In the genomic region with DNA sequence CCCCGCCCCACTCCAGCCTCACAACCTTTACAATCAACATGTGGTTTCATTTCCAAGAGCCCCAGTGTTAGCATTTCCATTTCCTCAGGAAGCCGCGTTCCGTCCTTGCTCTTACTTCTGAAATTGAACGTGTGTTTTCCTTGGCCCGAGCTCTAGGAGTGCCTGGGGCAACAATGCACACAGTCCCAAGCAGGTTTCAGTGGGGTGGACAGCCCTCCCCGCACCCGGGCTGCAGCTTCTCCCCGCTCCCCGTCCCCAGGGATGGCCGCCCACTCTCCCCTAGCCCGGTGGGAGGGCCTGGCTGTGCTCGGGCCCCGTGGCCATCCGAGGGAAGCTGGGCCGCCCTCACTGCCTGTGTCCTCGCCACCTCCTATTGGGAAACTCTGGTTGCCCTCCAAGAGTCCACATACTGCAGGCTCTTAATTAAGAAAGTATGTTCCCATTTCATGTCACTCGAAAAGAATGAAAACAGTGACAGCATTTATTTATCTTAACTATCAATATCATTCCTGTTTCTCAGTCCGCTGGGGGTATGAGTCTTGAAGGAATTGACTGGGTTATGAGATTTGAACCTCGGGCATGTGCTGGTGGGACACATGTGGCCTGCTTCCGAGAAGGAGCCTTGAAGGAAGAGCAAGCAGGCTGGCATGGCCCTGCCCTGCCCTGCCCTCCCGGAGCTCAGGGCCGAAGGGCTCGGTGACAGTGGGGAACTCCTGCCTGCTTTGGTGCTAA, we compare ENCODE assay signal across 8 cellular contexts.
DNase-seq lines count a peak whose midpoint lies in the region; ATAC-seq and TF ChIP-seq lines count a peak whose summit lies in the region.
"Had no signal": no experiment of that assay in that cellular context is flagged by ENCODE, and none has a peak within 500 bp of the region (broad histone marks: within the 10 kb centered on the region; RNA-seq: fewer than 3 reads in every experiment).

No MANE protein-coding gene starts in this region.

- 83% methylated on average over 21 of the region's 24 CpGs for WGBS in mesenchymal stem cell
- WGBS in upper lobe of left lung, 2 donors: 24 to 25% methylated on average over 12 to 24 of the region's 24 CpGs

- peak; percentile 48 to 76 for ATAC-seq in upper lobe of left lung (ENCODE audit: low FRiP score in 2 of 2)
- ATAC-seq in GM21528 (IDR thresholded peaks at IDR 0.05; ENCODE audit: low FRiP score, unreplicated experiment): no peak

- H3K79me1 ChIP-seq in mesenchymal stem cell (replicated peaks; ENCODE audit: low read length, poor library complexity, severe bottlenecking): peaks cover 8% of the 10 kb centered on the region

- H3K4ac ChIP-seq in mesenchymal stem cell (ENCODE audit: low read depth in 1 of 2, low read length in 2 of 2): no peak overlapping the region

- peak overlapping the region; percentile 91 for H3K9ac ChIP-seq in mesenchymal stem cell (ENCODE audit: low read length)

- peak overlapping the region; percentile 6 for H3K4me2 ChIP-seq in mesenchymal stem cell (ENCODE audit: low read length, poor library complexity, severe bottlenecking)

- no peak for TF ChIP-seq CTCF in upper lobe of left lung (IDR thresholded peaks at IDR 0.05)

- peaks cover 39% of the 10 kb centered on the region for H3K4me1 ChIP-seq in mesenchymal stem cell (ENCODE audit: control insufficient read depth, insufficient read depth, low read depth, low read length)
- H3K4me1 ChIP-seq in upper lobe of left lung: peaks cover 65 to 76% (median 71%) of the 10 kb centered on the region in 4 donors

- TF ChIP-seq POLR2A in upper lobe of left lung (IDR thresholded peaks at IDR 0.05): no peak

- H2BK5ac ChIP-seq in mesenchymal stem cell (ENCODE audit: low read depth, low read length, poor library complexity, severe bottlenecking): no peak overlapping the region

- H2AK5ac ChIP-seq in mesenchymal stem cell (ENCODE audit: low read length, severe bottlenecking): no peak overlapping the region

- H3K23ac ChIP-seq in mesenchymal stem cell (ENCODE audit: low read length in 2 of 2): peak overlapping the region in 1 of 2 experiments; percentile 87

- H3K27me3 ChIP-seq in mesenchymal stem cell (ENCODE audit: control insufficient read depth in 1 of 2, insufficient read depth in 1 of 2, low read length in 2 of 2) (no peaks in the 10 kb centered on the region), upper lobe of left lung (no peaks in the 10 kb centered on the region)

- no peak overlapping the region for H4K8ac ChIP-seq in mesenchymal stem cell (ENCODE audit: low read length)

- no peak for TF ChIP-seq EP300 in upper lobe of left lung (IDR thresholded peaks at IDR 0.05)

- DNase-seq in M059J (ENCODE audit: low read depth) (peak; percentile 82), dermis microvascular lymphatic vessel endothelial cell (ENCODE audit: low read depth in 2 of 2) (peak; percentile 88 to 90), mesenchymal stem cell (peak; percentile 50), upper lobe of left lung (peak; percentile 38 to 84), pons (ENCODE audit: low spot score) (no peak)
- no peak for DNase-seq in stimulated activated CD4-positive, alpha-beta T cell treated with anti-CD3 and anti-CD28 coated beads, Interleukin-4, amount 100 ng/mL, for 1 hour
- DNase-seq: NCI-H146 had no signal

- H2AFZ ChIP-seq in mesenchymal stem cell (ENCODE audit: low read depth, low read length): no peak overlapping the region

- H3K9me3 ChIP-seq in mesenchymal stem cell (ENCODE audit: control insufficient read depth, low read length) (no peaks in the 10 kb centered on the region), upper lobe of left lung (no peaks in the 10 kb centered on the region)

- no peak overlapping the region for H4K91ac ChIP-seq in mesenchymal stem cell (ENCODE audit: low read length)

- peak overlapping the region in 1 of 2 experiments; percentile 6 for H3K14ac ChIP-seq in mesenchymal stem cell (ENCODE audit: low read length in 2 of 2)

- H3K18ac ChIP-seq in mesenchymal stem cell (ENCODE audit: low read depth in 1 of 2, low read length in 2 of 2): peak overlapping the region in 1 of 2 experiments; percentile 22

- H2BK120ac ChIP-seq in mesenchymal stem cell (ENCODE audit: low read depth, low read length): no peak overlapping the region

- H2BK12ac ChIP-seq in mesenchymal stem cell (ENCODE audit: low read length in 2 of 2): peak overlapping the region in 1 of 2 experiments; percentile 81

- peak overlapping the region; percentile 56 for H2BK15ac ChIP-seq in mesenchymal stem cell (ENCODE audit: low read depth, poor library complexity, severe bottlenecking)

- H3K27ac ChIP-seq in mesenchymal stem cell (ENCODE audit: low read length, poor library complexity, severe bottlenecking) (peak overlapping the region; percentile 10), upper lobe of left lung (peak overlapping the region; percentile 69 to 86 (median 78))

- peak overlapping the region in 1 of 2 experiments; percentile 46 for H3K4me3 ChIP-seq in mesenchymal stem cell (ENCODE audit: insufficient read depth in 1 of 2, low read depth in 1 of 2, low read length in 2 of 2)
- peak overlapping the region in 2 of 4 donors; percentile 19 to 21 for H3K4me3 ChIP-seq in upper lobe of left lung

- H3K36me3 ChIP-seq in mesenchymal stem cell (ENCODE audit: control insufficient read depth in 1 of 2, insufficient read depth in 2 of 2, low read depth in 1 of 2, low read length in 2 of 2) (peaks cover 0 to 7% of the 10 kb centered on the region in 2 experiments), upper lobe of left lung (no peaks in the 10 kb centered on the region)

Comparison
In these comparisons a context has a peak if more than half of its experiments do, and no peak if none do; other contexts are left out.
1. DNase-seq: peak in M059J (single experiment), dermis microvascular lymphatic vessel endothelial cell (2 of 2), mesenchymal stem cell (single experiment) and upper lobe of left lung (2 of 2); none in pons (single experiment) and stimulated activated CD4-positive, alpha-beta T cell treated with anti-CD3 and anti-CD28 coated beads, Interleukin-4, amount 100 ng/mL, for 1 hour (single experiment).